In genomic region chr5:160339406-160340140, GRCh38 we compare ENCODE assay signal across 25 cellular contexts. TPM values are rescaled to one million over a fixed set of nuclear protein-coding genes. Genes with fewer than 3 reads are reported as not detected.
DNase-seq lines count a peak whose midpoint lies in the region; ATAC-seq, FAIRE-seq and TF ChIP-seq lines count a peak whose summit lies in the region.
"Had no signal": no experiment of that assay in that cellular context is flagged by ENCODE, and none has a peak within 500 bp of the region (broad histone marks: within the 10 kb centered on the region; RNA-seq: fewer than 3 reads in every experiment).

No MANE protein-coding gene starts in this region.

- no peak overlapping the region for H3K4me3 ChIP-seq in fibroblast of the aortic adventitia (ENCODE audit: low read depth, low read length)
- H3K4me3 ChIP-seq in esophagus squamous epithelium = no peak overlapping the region
- H3K4me3 ChIP-seq: dorsolateral prefrontal cortex, ovary, upper lobe of right lung had no signal

- no peaks in the 10 kb centered on the region for H3K36me3 ChIP-seq in esophagus squamous epithelium
- H3K36me3 ChIP-seq: ovary, upper lobe of right lung had no signal

- ATAC-seq in GM21786 (IDR thresholded peaks at IDR 0.05; ENCODE audit: unreplicated experiment) (no peak), left lobe of liver (no peak)
- ATAC-seq: activated CD8-positive, alpha-beta T cell treated with anti-CD3 and anti-CD28 coated beads, Interleukin-2, amount 10 ng/mL, durations not matched to agents 7 days and 5 days; HepG2; naive thymus-derived CD8-positive, alpha-beta T cell; upper lobe of right lung had no signal

- no peaks in the 10 kb centered on the region for H3K9me3 ChIP-seq in esophagus squamous epithelium
- H3K9me3 ChIP-seq: ovary, upper lobe of right lung had no signal

- no peak overlapping the region for H3K27ac ChIP-seq in esophagus squamous epithelium
- H3K27ac ChIP-seq: upper lobe of right lung had no signal

- H3K27me3 ChIP-seq in esophagus squamous epithelium = no peaks in the 10 kb centered on the region
- H3K27me3 ChIP-seq: dorsolateral prefrontal cortex, ovary, upper lobe of right lung had no signal

- no peak for TF ChIP-seq POLR2A in esophagus squamous epithelium (IDR thresholded peaks at IDR 0.05)

- DNase-seq in DMS 273 treated with DMSO at 0.1 percent for 48 hours (lab: John Stamatoyannopoulos, UW) (peak; percentile 72), NCI-H2171 treated with DMSO at 0.1 percent for 48 hours (lab: John Stamatoyannopoulos, UW) (peak; percentile 89), amniotic epithelial cell (ENCODE audit: low read depth) (peak; percentile 76), fibroblast of the aortic adventitia (ENCODE audit: low read depth) (peak; percentile 14), RCC 7860 (ENCODE audit: low spot score) (no peak), esophagus squamous epithelium (lab: John Stamatoyannopoulos, UW) (no peak), left lobe of liver (ENCODE audit: low spot score) (no peak)
- DNase-seq: ACHN; activated CD8-positive, alpha-beta T cell treated with anti-CD3 and anti-CD28 coated beads, Interleukin-2, amount 10 ng/mL, durations not matched to agents 7 days and 5 days; activated effector memory CD4-positive, alpha-beta T cell treated with Interleukin-2 at 50 U/mL for 16 hours; aorta; DND-41; glutamatergic neuron; Kasumi-1; kidney; midbrain; naive thymus-derived CD8-positive, alpha-beta T cell; NCI-H526; stimulated activated CD4-positive, alpha-beta T cell treated with anti-CD3 and anti-CD28 coated beads, Interleukin-2, amount 100 ng/mL, for 24 hours; upper lobe of right lung had no signal

- H3K4me1 ChIP-seq in esophagus squamous epithelium = peaks cover 0 to 9% (median 5%) of the 10 kb centered on the region in 3 donors
- H3K4me1 ChIP-seq: upper lobe of right lung had no signal

- WGBS in esophagus squamous epithelium, 2 donors = 65 to 68% methylated on average over 10 of the region's 10 CpGs

- TF ChIP-seq CTCF in fibroblast of the aortic adventitia (IDR thresholded peaks at IDR 0.05; ENCODE audit: insufficient read depth, low read length) (no peak), esophagus squamous epithelium (IDR thresholded peaks at IDR 0.05) (no peak)

- no peak for FAIRE-seq in RCC 7860 (lab: Jason Lieb, UNC)
- FAIRE-seq: H1, HepG2, kidney had no signal

- intact Hi-C loops in esophagus squamous epithelium (cut with DNase I) = loop anchor here (10.0 kb wide), 1 partner anchor 315 kb away; no protein-coding TSS in a partner anchor

RNA-seq across cellular contexts. Expression of gene CCNJL, which starts 27.2 kb away (rescaled TPM):
- total RNA-seq in fibroblast of the aortic adventitia (ENCODE audit: low replicate concordance) = 0.27 and 0.82 TPM in 2 replicates
- 1 to 10 TPM in 2 of 4 donors, under 1 TPM in 2; 0.04 to 3.0 (median 0.74) TPM for total RNA-seq in esophagus squamous epithelium
- total RNA-seq in left lobe of liver = 0.48 TPM
- total RNA-seq: naive thymus-derived CD8-positive, alpha-beta T cell had no signal

RNA-seq across cellular contexts. Expression of gene C1QTNF2, which starts 30.9 kb away (rescaled TPM):
- total RNA-seq in fibroblast of the aortic adventitia (ENCODE audit: low replicate concordance) (0.57 and 2.0 TPM in 2 replicates), esophagus squamous epithelium (under 1 TPM; 0.23 to 0.95 (median 0.62) TPM), left lobe of liver (not detected)
- total RNA-seq: activated CD8-positive, alpha-beta T cell treated with anti-CD3 and anti-CD28 coated beads, Interleukin-2, amount 10 ng/mL, durations not matched to agents 7 days and 5 days; HepG2; naive thymus-derived CD8-positive, alpha-beta T cell had no signal

Comparison
In these comparisons a context has a peak if more than half of its experiments do, and no peak if none do; other contexts are left out.
1. DNase-seq: peak in DMS 273 treated with DMSO at 0.1 percent for 48 hours (single experiment), NCI-H2171 treated with DMSO at 0.1 percent for 48 hours (single experiment), amniotic epithelial cell (single experiment) and fibroblast of the aortic adventitia (single experiment); none in RCC 7860 (single experiment), esophagus squamous epithelium (single experiment) and left lobe of liver (single experiment).